In genomic region chr10:44961231-44961571, GRCh38 we compare ENCODE assay signal across 12 cellular contexts. TPM values are rescaled to one million over a fixed set of nuclear protein-coding genes. Genes with fewer than 3 reads are reported as not detected.
DNase-seq lines count a peak whose midpoint lies in the region; ATAC-seq and TF ChIP-seq lines count a peak whose summit lies in the region.
"Had no signal": no experiment of that assay in that cellular context is flagged by ENCODE, and none has a peak within 500 bp of the region (broad histone marks: within the 10 kb centered on the region; RNA-seq: fewer than 3 reads in every experiment).

No MANE protein-coding gene starts in this region.

- intact Hi-C loops in colonic mucosa (cut with DNase I), result no loop called here

- 75% methylated on average over 4 of the region's 4 CpGs for WGBS in suprapubic skin

- no peaks in the 10 kb centered on the region for H3K9me3 Mint-ChIP-seq in IgD-negative memory B cell
- H3K9me3 Mint-ChIP-seq: activated T-helper 17 cell treated with anti-CD3 and anti-CD28 coated beads, Interleukin-2, amount 50 U/mL, for 72 hours had no signal

- H3K4me3 ChIP-seq in colonic mucosa (no peak overlapping the region), suprapubic skin (peak overlapping the region; percentile 75)

- H3K9me3 ChIP-seq in colonic mucosa (no peaks in the 10 kb centered on the region), suprapubic skin (no peaks in the 10 kb centered on the region)

- TF ChIP-seq CTCF in colonic mucosa (IDR thresholded peaks at IDR 0.05) (no peak), suprapubic skin (IDR thresholded peaks at IDR 0.05) (no peak)

- TF ChIP-seq EP300 in suprapubic skin (IDR thresholded peaks at IDR 0.05), result no peak

- no peak for ATAC-seq in esophagus mucosa
- ATAC-seq: activated T-helper 17 cell treated with anti-CD3 and anti-CD28 coated beads, Interleukin-2, amount 50 U/mL, for 72 hours had no signal

- TF ChIP-seq POLR2A in suprapubic skin (IDR thresholded peaks at IDR 0.05), result no peak

- H3K27ac ChIP-seq in colonic mucosa, result peak overlapping the region; percentile 34
- H3K27ac ChIP-seq in suprapubic skin, result peak overlapping the region; percentile 20

- H3K4me1 Mint-ChIP-seq in IgD-negative memory B cell, result peaks cover 37 to 51% (median 42%) of the 10 kb centered on the region in 3 donors

- no peak overlapping the region for H3K27ac Mint-ChIP-seq in IgD-negative memory B cell
- H3K27ac Mint-ChIP-seq: activated T-helper 17 cell treated with anti-CD3 and anti-CD28 coated beads, Interleukin-2, amount 50 U/mL, for 72 hours had no signal

- no peaks in the 10 kb centered on the region for H3K27me3 Mint-ChIP-seq in IgD-negative memory B cell
- H3K27me3 Mint-ChIP-seq: activated T-helper 17 cell treated with anti-CD3 and anti-CD28 coated beads, Interleukin-2, amount 50 U/mL, for 72 hours had no signal

- H3K27me3 ChIP-seq in colonic mucosa (no peaks in the 10 kb centered on the region), suprapubic skin (no peaks in the 10 kb centered on the region)

- H3K4me1 ChIP-seq in colonic mucosa, result peaks cover 4% of the 10 kb centered on the region
- H3K4me1 ChIP-seq in suprapubic skin, result peaks cover 85% of the 10 kb centered on the region

- H3K4me3 Mint-ChIP-seq in IgD-negative memory B cell, result peak overlapping the region in 3 of 4 donors; percentile 29 to 91 (median 56)

- H3K36me3 Mint-ChIP-seq in IgD-negative memory B cell, result peaks cover 1% of the 10 kb centered on the region

- no peaks in the 10 kb centered on the region for H3K36me3 ChIP-seq in colonic mucosa
- H3K36me3 ChIP-seq in suprapubic skin, result no peaks in the 10 kb centered on the region

- peak overlapping the region in 1 of 2 donors; percentile 90 for H3K9ac ChIP-seq in colonic mucosa (ENCODE audit: low read depth in 2 of 2, low read length in 2 of 2)

- DNase-seq in colonic mucosa (peak; percentile 17), mucosa of gallbladder (ENCODE audit: low spot score) (peak; percentile 9), suprapubic skin (ENCODE audit: low spot score in 2 of 2) (no peak), ureter (ENCODE audit: low spot score) (no peak), NCI-H446 treated with DMSO at 0.1 percent for 48 hours (lab: John Stamatoyannopoulos, UW) (no peak)
- DNase-seq: effector memory CD4-positive, alpha-beta T cell; HCEC 1CT; NCI-H1436 had no signal

RNA-seq across cellular contexts. Expression of gene RASSF4, which starts 1.6 kb away (rescaled TPM):
- 0.69 TPM for polyA plus RNA-seq in IgD-negative memory B cell
- total RNA-seq in colonic mucosa (10 to 100 TPM; 13.1 to 19.9 TPM), mucosa of gallbladder (41.9 TPM), suprapubic skin (10 to 100 TPM in 2 of 4 donors, 1 to 10 TPM in 2; 4.4 to 23.3 (median 12.9) TPM), ureter (22.7 TPM), esophagus mucosa (2.3 TPM)

RNA-seq across cellular contexts. Expression of gene DEPP1, which starts 17.4 kb away (rescaled TPM):
- polyA plus RNA-seq in IgD-negative memory B cell, result not detected
- total RNA-seq in colonic mucosa (10 to 100 TPM; 11.1 to 20.2 TPM), mucosa of gallbladder (45.8 TPM), suprapubic skin (100 to 1,000 TPM in 1 of 4 donors, 10 to 100 TPM in 3; 27.5 to 101 (median 38.2) TPM), ureter (62.7 TPM), esophagus mucosa (3.3 TPM)

RNA-seq across cellular contexts. Expression of gene ZNF22, which starts 39.5 kb away (rescaled TPM):
- 42.9 TPM for polyA plus RNA-seq in IgD-negative memory B cell
- 10 to 100 TPM; 16.5 to 17.3 TPM for total RNA-seq in colonic mucosa
- total RNA-seq in mucosa of gallbladder, result 16.5 TPM
- total RNA-seq in suprapubic skin, result 10 to 100 TPM in 1 of 4 donors, 1 to 10 TPM in 3; 6.7 to 15.1 (median 8.5) TPM
- total RNA-seq in ureter, result 21.2 TPM
- 7.0 TPM for total RNA-seq in esophagus mucosa

RNA-seq across cellular contexts. Expression of gene TMEM72, which starts 50.1 kb away (rescaled TPM):
- not detected for polyA plus RNA-seq in IgD-negative memory B cell
- total RNA-seq in colonic mucosa (10 to 100 TPM; 14.5 to 17.6 TPM), mucosa of gallbladder (not detected), suprapubic skin (not detected), ureter (not detected), esophagus mucosa (not detected)
- total RNA-seq: activated T-helper 17 cell treated with anti-CD3 and anti-CD28 coated beads, Interleukin-2, amount 50 U/mL, for 72 hours; Daoy had no signal

Comparison
In these comparisons a context has a peak if more than half of its experiments do, and no peak if none do; other contexts are left out.
1. DNase-seq: peak in colonic mucosa (single experiment) and mucosa of gallbladder (single experiment); none in suprapubic skin (0 of 2), ureter (single experiment) and NCI-H446 treated with DMSO at 0.1 percent for 48 hours (single experiment).